Comparison of ENCODE assay signal across 9 cellular contexts in the genomic region with DNA sequence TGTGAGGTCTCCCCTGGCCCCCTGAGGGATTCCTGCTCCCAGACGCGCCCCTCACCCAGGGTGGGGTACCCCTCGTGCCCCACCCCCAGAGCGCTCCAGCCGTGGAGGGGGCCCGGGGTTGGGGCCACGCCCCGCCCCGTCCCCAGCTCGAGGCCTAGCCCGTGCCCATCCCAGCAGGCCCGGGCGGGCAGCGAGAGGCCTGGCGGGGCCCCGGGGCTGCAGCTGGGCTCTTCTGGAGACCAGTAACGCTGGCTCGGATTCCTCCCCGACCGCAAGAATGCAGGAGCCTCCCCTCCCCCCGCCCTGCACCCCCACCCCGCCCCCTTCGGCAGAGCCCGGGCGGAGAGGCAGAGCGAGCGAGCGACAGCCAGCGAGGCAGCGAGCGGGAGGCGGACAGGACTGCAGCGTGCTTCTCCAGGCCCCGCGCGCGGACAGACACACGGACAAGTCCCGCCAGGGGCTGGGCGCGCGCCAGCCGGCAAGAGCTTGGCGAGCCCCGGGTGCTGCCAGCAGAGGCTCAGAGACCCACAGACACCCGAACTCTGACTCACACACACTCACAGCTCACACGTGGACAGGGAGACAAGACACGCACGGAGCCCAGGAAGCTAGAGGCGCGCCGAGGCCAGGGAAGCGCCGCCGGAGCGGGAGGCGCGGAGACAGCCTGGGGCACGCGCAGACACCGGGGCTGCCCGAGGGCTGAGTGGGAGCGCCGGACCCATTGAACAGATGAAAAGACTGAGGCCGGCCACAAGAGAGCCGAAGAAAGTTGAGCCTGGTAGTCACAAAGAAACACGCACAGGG. TPM values are rescaled to one million over a fixed set of nuclear protein-coding genes. Genes with fewer than 3 reads are reported as not detected.
DNase-seq lines count a peak whose midpoint lies in the region; ATAC-seq and TF ChIP-seq lines count a peak whose summit lies in the region.
"Had no signal": no experiment of that assay in that cellular context is flagged by ENCODE, and none has a peak within 500 bp of the region (broad histone marks: within the 10 kb centered on the region; RNA-seq: fewer than 3 reads in every experiment).

No MANE protein-coding gene starts in this region.

- peaks cover 23% of the 10 kb centered on the region for H3K36me3 Mint-ChIP-seq in CD4-positive, CD25-positive, alpha-beta regulatory T cell
- H3K36me3 Mint-ChIP-seq in stimulated activated memory B cell treated with anti-CD40 and anti-IgM and Interleukin-4, amounts not matched to agents 10 μg/mL and 1 μg/mL and 100 μg/mL, for 72 hours: peaks cover 21% of the 10 kb centered on the region

- TF ChIP-seq CTCF in gastroesophageal sphincter (IDR thresholded peaks at IDR 0.05): peak in 1 of 4 experiments; percentile 26

- TF ChIP-seq POLR2A in gastroesophageal sphincter (IDR thresholded peaks at IDR 0.05): peak in 1 of 2 donors; percentile 44

- WGBS in gastroesophageal sphincter (ENCODE audit: low coverage in 1 of 2), 2 donors: 4% methylated on average over 8 of the region's 67 CpGs; no CpG with 5 or more reads in 1 of the 2 donors

- H3K9me3 Mint-ChIP-seq in CD4-positive, CD25-positive, alpha-beta regulatory T cell: peaks cover 0 to 2% (median 0%) of the 10 kb centered on the region in 7 donors
- H3K9me3 Mint-ChIP-seq in stimulated activated memory B cell treated with anti-CD40 and anti-IgM and Interleukin-4, amounts not matched to agents 10 μg/mL and 1 μg/mL and 100 μg/mL, for 72 hours: no peaks in the 10 kb centered on the region

- H3K4me3 Mint-ChIP-seq in CD4-positive, CD25-positive, alpha-beta regulatory T cell: peak overlapping the region; percentile 79 to 93 (median 88)
- no peak overlapping the region for H3K4me3 Mint-ChIP-seq in stimulated activated memory B cell treated with anti-CD40 and anti-IgM and Interleukin-4, amounts not matched to agents 10 μg/mL and 1 μg/mL and 100 μg/mL, for 72 hours

- H3K4me3 ChIP-seq in CD4-positive, CD25-positive, alpha-beta regulatory T cell (ENCODE audit: low read depth, low read length): no peak overlapping the region
- H3K4me3 ChIP-seq in gastroesophageal sphincter: peak overlapping the region; percentile 31 to 52

- no peaks in the 10 kb centered on the region for H3K27me3 Mint-ChIP-seq in CD4-positive, CD25-positive, alpha-beta regulatory T cell
- no peaks in the 10 kb centered on the region for H3K27me3 Mint-ChIP-seq in stimulated activated memory B cell treated with anti-CD40 and anti-IgM and Interleukin-4, amounts not matched to agents 10 μg/mL and 1 μg/mL and 100 μg/mL, for 72 hours

- peaks cover 81% of the 10 kb centered on the region for H3K4me1 ChIP-seq in CD4-positive, CD25-positive, alpha-beta regulatory T cell (ENCODE audit: control insufficient read depth, insufficient read depth, low read length, poor library complexity, severe bottlenecking)
- H3K4me1 ChIP-seq in gastroesophageal sphincter: peaks cover 30 to 93% (median 73%) of the 10 kb centered on the region in 3 donors

- no peak for TF ChIP-seq EP300 in gastroesophageal sphincter (IDR thresholded peaks at IDR 0.05)

- H3K27ac ChIP-seq in CD4-positive, CD25-positive, alpha-beta regulatory T cell (ENCODE audit: insufficient read depth, low read length, poor library complexity, severe bottlenecking): peak overlapping the region; percentile 100
- peak overlapping the region; percentile 90 to 98 (median 95) for H3K27ac ChIP-seq in gastroesophageal sphincter

- peak; percentile 38 to 45 for ATAC-seq in CD4-positive, CD25-positive, alpha-beta regulatory T cell (ENCODE audit: low read depth in 2 of 2)
- ATAC-seq in gastroesophageal sphincter: peak; percentile 50
- no peak for ATAC-seq in GM19452 (IDR thresholded peaks at IDR 0.05; ENCODE audit: unreplicated experiment)
- no peak for ATAC-seq in GM21360 (IDR thresholded peaks at IDR 0.05; ENCODE audit: unreplicated experiment)
- no peak for ATAC-seq in stimulated activated memory B cell treated with anti-CD40 and anti-IgM and Interleukin-4, amounts not matched to agents 10 μg/mL and 1 μg/mL and 100 μg/mL, for 72 hours

- no peaks in the 10 kb centered on the region for H3K27me3 ChIP-seq in CD4-positive, CD25-positive, alpha-beta regulatory T cell (ENCODE audit: control insufficient read depth, insufficient read depth, low read length)
- H3K27me3 ChIP-seq in gastroesophageal sphincter: no peaks in the 10 kb centered on the region

- H3K36me3 ChIP-seq in CD4-positive, CD25-positive, alpha-beta regulatory T cell (ENCODE audit: control insufficient read depth, insufficient read depth, low read length): peaks cover 26% of the 10 kb centered on the region
- peaks cover 0 to 30% of the 10 kb centered on the region in 2 donors for H3K36me3 ChIP-seq in gastroesophageal sphincter

- peak; percentile 33 to 56 (median 41) for DNase-seq in CD4-positive, CD25-positive, alpha-beta regulatory T cell
- peak; percentile 21 for DNase-seq in NCI-H2227 treated with DMSO at 0.1 percent for 48 hours (lab: John Stamatoyannopoulos, UW)
- DNase-seq in activated naive CD4-positive, alpha-beta T cell treated with anti-CD3 and anti-CD28 coated beads, Interleukin-2, amount 50 U/mL, for 16 hours: peak; percentile 55
- peak in 48 of 56 donors; percentile 20 to 84 (median 56) for DNase-seq in nucleus accumbens (lab: John Stamatoyannopoulos, UW)

- peaks cover 0 to 88% (median 46%) of the 10 kb centered on the region in 4 donors for H3K4me1 Mint-ChIP-seq in CD4-positive, CD25-positive, alpha-beta regulatory T cell
- peaks cover 71% of the 10 kb centered on the region for H3K4me1 Mint-ChIP-seq in stimulated activated memory B cell treated with anti-CD40 and anti-IgM and Interleukin-4, amounts not matched to agents 10 μg/mL and 1 μg/mL and 100 μg/mL, for 72 hours

- H3K9me3 ChIP-seq in CD4-positive, CD25-positive, alpha-beta regulatory T cell (ENCODE audit: control insufficient read depth in 2 of 2, low read length in 2 of 2): no peaks in the 10 kb centered on the region
- H3K9me3 ChIP-seq in gastroesophageal sphincter: no peaks in the 10 kb centered on the region

- H3K27ac Mint-ChIP-seq in CD4-positive, CD25-positive, alpha-beta regulatory T cell: peak overlapping the region; percentile 62 to 97 (median 88)
- H3K27ac Mint-ChIP-seq in stimulated activated memory B cell treated with anti-CD40 and anti-IgM and Interleukin-4, amounts not matched to agents 10 μg/mL and 1 μg/mL and 100 μg/mL, for 72 hours: no peak overlapping the region

RNA-seq across cellular contexts. Expression of a gene that starts 15.2 kb away (rescaled TPM):
- 229 TPM for total RNA-seq in CD4-positive, CD25-positive, alpha-beta regulatory T cell
- 1 to 10 TPM; 2.1 to 4.1 (median 3.1) TPM for polyA plus RNA-seq in CD4-positive, CD25-positive, alpha-beta regulatory T cell
- 10 to 100 TPM; 24.6 to 66.2 (median 30.8) TPM for total RNA-seq in gastroesophageal sphincter

RNA-seq across cellular contexts. Expression of a gene that starts 26.8 kb away (rescaled TPM):
- 4.8 TPM for total RNA-seq in CD4-positive, CD25-positive, alpha-beta regulatory T cell
- polyA plus RNA-seq in CD4-positive, CD25-positive, alpha-beta regulatory T cell: 10 to 100 TPM in 1 of 4 donors, 1 to 10 TPM in 3; 3.3 to 10.7 (median 6.0) TPM
- under 1 TPM in 1 of 4 donors, not detected in 3; 0.08 TPM for total RNA-seq in gastroesophageal sphincter
- total RNA-seq: pulmonary artery endothelial cell had no signal

RNA-seq across cellular contexts. Expression of a gene that starts 45.6 kb away (rescaled TPM):
- not detected for total RNA-seq in CD4-positive, CD25-positive, alpha-beta regulatory T cell
- under 1 TPM; 0.19 to 0.42 (median 0.23) TPM for polyA plus RNA-seq in CD4-positive, CD25-positive, alpha-beta regulatory T cell
- not detected for total RNA-seq in gastroesophageal sphincter
- total RNA-seq: pulmonary artery endothelial cell had no signal

Comparison
In these comparisons a context has a peak if more than half of its experiments do, and no peak if none do; other contexts are left out.
1. ATAC-seq: peak in CD4-positive, CD25-positive, alpha-beta regulatory T cell (2 of 2) and gastroesophageal sphincter (single experiment); none in GM19452 (single experiment), GM21360 (single experiment) and stimulated activated memory B cell treated with anti-CD40 and anti-IgM and Interleukin-4, amounts not matched to agents 10 μg/mL and 1 μg/mL and 100 μg/mL, for 72 hours (single experiment).
2. Peak in every context shown above with its lines, with median percentiles within 50 percentile points of each other: DNase-seq.